In the genomic region with DNA sequence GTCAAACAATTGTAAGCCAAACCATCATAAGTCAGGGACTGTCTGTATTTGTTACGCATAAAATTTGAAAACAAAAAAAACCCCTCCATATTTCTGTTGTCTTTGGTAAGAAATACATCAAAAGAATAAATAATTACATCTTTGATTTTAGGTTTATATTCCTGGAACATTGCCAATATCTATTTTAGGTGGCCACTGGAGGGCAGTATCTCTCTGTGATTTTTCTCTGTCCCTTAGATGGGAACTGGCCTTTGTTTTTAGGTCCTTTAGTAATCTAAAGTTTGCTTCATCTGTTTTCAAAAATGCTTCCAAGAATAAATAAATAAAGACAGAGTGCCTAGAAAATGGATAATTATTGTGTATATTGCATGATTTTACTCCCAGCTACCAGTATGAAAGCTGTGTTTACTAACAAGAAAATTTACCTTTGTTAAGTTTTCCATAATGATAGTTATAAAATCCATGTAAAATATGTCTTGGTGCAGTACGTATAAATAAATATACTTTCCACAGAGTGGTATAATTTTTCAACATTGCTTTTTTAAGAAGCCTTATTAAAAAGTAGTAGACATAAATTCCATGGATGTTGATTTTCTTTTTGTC, we compare ENCODE assay signal across 7 cellular contexts.
DNase-seq lines count a peak whose midpoint lies in the region; ATAC-seq and TF ChIP-seq lines count a peak whose summit lies in the region.

No MANE protein-coding gene starts in this region.

- POLR2A ChIA-PET in WTC11 (lab: Charles Lee): no interaction called here

- no peak overlapping the region for H3K4me3 ChIP-seq in Karpas-422 (ENCODE audit: low read length)
- H3K4me3 ChIP-seq in transverse colon: no peak overlapping the region

- H3K27me3 ChIP-seq in Karpas-422 (ENCODE audit: low read length) (no peaks in the 10 kb centered on the region), transverse colon (no peaks in the 10 kb centered on the region)

- no peak overlapping the region for H3K4me3 Mint-ChIP-seq in WTC11

- H4K20me1 ChIP-seq in Karpas-422 (ENCODE audit: insufficient read depth, low read depth, low read length): no peaks in the 10 kb centered on the region

- WGBS in transverse colon (ENCODE audit: low coverage in 1 of 2), 2 donors: 18 to 27% methylated on average over 2 of the region's 2 CpGs

- DNase-seq in ELR (ENCODE audit: low read depth) (peak; percentile 62), Karpas-422 (peak; percentile 74), WTC11 (ENCODE audit: low spot score) (no peak), iPS-NIHi7 (ENCODE audit: extremely low spot score) (peak; percentile 16), transverse colon (no peak)

- H3K27ac Mint-ChIP-seq in WTC11: no peak overlapping the region

- no peak overlapping the region for H3K4me2 ChIP-seq in Karpas-422 (ENCODE audit: low read depth, low read length, poor library complexity, severe bottlenecking)

- in situ Hi-C loops in transverse colon (cut with MboI; ENCODE audit: low pct_ligation_motif_present in 1 of 4, low pct_unique_long_range_greater_than_20kb in 1 of 4, low sequenced_read_pairs in 3 of 4): loop anchor here (10.0 to 25.0 kb wide), 8 partner anchors 347 to 797 kb away; no protein-coding TSS in a partner anchor

- H2AFZ ChIP-seq in Karpas-422 (ENCODE audit: low read length): no peak overlapping the region

- TF ChIP-seq CTCF in WTC11 (IDR thresholded peaks at IDR 0.05): peak; percentile 58; the same call in 1 of the 2 replicates
- peak; percentile 63 to 83 (median 67) for TF ChIP-seq CTCF in transverse colon (IDR thresholded peaks at IDR 0.05)

- no peaks in the 10 kb centered on the region for H3K9me3 ChIP-seq in Karpas-422 (ENCODE audit: low read length)
- no peaks in the 10 kb centered on the region for H3K9me3 ChIP-seq in transverse colon

- H3K9ac ChIP-seq in Karpas-422 (ENCODE audit: low read length): no peak overlapping the region

- TF ChIP-seq POLR2A in transverse colon (IDR thresholded peaks at IDR 0.05): no peak

- H3K79me2 ChIP-seq in Karpas-422 (ENCODE audit: low read length): no peaks in the 10 kb centered on the region

- intact Hi-C loops in transverse colon (cut with DNase I; ENCODE audit: low total_unique reads): loop anchor here (10.0 kb wide), 1 partner anchor 384 kb away; no protein-coding TSS in a partner anchor

- no peaks in the 10 kb centered on the region for H3K27me3 Mint-ChIP-seq in WTC11 (ENCODE audit: low read depth)

- H3K27ac ChIP-seq in Karpas-422 (ENCODE audit: low read length) (no peak overlapping the region), transverse colon (no peak overlapping the region)

- CTCF ChIA-PET in WTC11 (lab: Charles Lee): interaction anchor here (1.8 kb wide), 2 partner anchors 288 to 340 kb away, joined by 3 to 5 read pairs; no protein-coding TSS in a partner anchor

- peaks cover 5% of the 10 kb centered on the region for H3K9me3 Mint-ChIP-seq in WTC11

- H3K4me1 ChIP-seq in Karpas-422 (ENCODE audit: low read length) (no peaks in the 10 kb centered on the region), transverse colon (no peaks in the 10 kb centered on the region)

- H3K36me3 ChIP-seq in Karpas-422 (ENCODE audit: insufficient read depth, low read length) (no peaks in the 10 kb centered on the region), transverse colon (no peaks in the 10 kb centered on the region)

- ATAC-seq in WTC11 (no peak), GM19328 (IDR thresholded peaks at IDR 0.05; ENCODE audit: unreplicated experiment) (no peak), HG03521 (IDR thresholded peaks at IDR 0.05; ENCODE audit: unreplicated experiment) (no peak)

- peaks cover 5% of the 10 kb centered on the region; the same call in 1 of the 2 replicates for H3K4me1 Mint-ChIP-seq in WTC11

- H3K36me3 Mint-ChIP-seq in WTC11: no peaks in the 10 kb centered on the region

- TF ChIP-seq EP300 in transverse colon (IDR thresholded peaks at IDR 0.05; ENCODE audit: low read depth): no peak

- no peaks in the 10 kb centered on the region for H3K9me2 ChIP-seq in Karpas-422 (replicated peaks; ENCODE audit: insufficient read depth, low read length)

TF ChIP-seq in WTC11, 78 proteins besides CTCF, POLR2A, EP300 and RAD21:
- TF ChIP-seq, protein P1, sequence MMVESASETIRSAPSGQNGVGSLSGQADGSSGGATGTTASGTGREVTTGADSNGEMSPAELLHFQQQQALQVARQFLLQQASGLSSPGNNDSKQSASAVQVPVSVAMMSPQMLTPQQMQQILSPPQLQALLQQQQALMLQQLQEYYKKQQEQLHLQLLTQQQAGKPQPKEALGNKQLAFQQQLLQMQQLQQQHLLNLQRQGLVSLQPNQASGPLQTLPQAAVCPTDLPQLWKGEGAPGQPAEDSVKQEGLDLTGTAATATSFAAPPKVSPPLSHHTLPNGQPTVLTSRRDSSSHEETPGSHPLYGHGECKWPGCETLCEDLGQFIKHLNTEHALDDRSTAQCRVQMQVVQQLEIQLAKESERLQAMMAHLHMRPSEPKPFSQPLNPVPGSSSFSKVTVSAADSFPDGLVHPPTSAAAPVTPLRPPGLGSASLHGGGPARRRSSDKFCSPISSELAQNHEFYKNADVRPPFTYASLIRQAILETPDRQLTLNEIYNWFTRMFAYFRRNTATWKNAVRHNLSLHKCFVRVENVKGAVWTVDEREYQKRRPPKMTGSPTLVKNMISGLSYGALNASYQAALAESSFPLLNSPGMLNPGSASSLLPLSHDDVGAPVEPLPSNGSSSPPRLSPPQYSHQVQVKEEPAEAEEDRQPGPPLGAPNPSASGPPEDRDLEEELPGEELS (CRISPR knock-in tag; IDR thresholded peaks at IDR 0.05): no peak
- TF ChIP-seq, protein P2, sequence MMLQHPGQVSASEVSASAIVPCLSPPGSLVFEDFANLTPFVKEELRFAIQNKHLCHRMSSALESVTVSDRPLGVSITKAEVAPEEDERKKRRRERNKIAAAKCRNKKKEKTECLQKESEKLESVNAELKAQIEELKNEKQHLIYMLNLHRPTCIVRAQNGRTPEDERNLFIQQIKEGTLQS (CRISPR knock-in tag; conservative IDR thresholded peaks at IDR 0.05): no peak
- no peak for TF ChIP-seq EMX1 (CRISPR knock-in tag; IDR thresholded peaks at IDR 0.05)
- TF ChIP-seq ZNF317 (CRISPR knock-in tag; IDR thresholded peaks at IDR 0.05; ENCODE audit: borderline replicate concordance, low read depth): no peak
- TF ChIP-seq, protein P3, sequence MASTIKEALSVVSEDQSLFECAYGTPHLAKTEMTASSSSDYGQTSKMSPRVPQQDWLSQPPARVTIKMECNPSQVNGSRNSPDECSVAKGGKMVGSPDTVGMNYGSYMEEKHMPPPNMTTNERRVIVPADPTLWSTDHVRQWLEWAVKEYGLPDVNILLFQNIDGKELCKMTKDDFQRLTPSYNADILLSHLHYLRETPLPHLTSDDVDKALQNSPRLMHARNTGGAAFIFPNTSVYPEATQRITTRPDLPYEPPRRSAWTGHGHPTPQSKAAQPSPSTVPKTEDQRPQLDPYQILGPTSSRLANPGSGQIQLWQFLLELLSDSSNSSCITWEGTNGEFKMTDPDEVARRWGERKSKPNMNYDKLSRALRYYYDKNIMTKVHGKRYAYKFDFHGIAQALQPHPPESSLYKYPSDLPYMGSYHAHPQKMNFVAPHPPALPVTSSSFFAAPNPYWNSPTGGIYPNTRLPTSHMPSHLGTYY (CRISPR knock-in tag; IDR thresholded peaks at IDR 0.05): no peak
- no peak for TF ChIP-seq PRRX2 (CRISPR knock-in tag; IDR thresholded peaks at IDR 0.05)
- TF ChIP-seq IRF2 (CRISPR knock-in tag; IDR thresholded peaks at IDR 0.05; ENCODE audit: borderline replicate concordance, low read depth): no peak
- TF ChIP-seq FOXP1 (CRISPR knock-in tag; IDR thresholded peaks at IDR 0.05; ENCODE audit: borderline replicate concordance): no peak
- TF ChIP-seq, protein P4, sequence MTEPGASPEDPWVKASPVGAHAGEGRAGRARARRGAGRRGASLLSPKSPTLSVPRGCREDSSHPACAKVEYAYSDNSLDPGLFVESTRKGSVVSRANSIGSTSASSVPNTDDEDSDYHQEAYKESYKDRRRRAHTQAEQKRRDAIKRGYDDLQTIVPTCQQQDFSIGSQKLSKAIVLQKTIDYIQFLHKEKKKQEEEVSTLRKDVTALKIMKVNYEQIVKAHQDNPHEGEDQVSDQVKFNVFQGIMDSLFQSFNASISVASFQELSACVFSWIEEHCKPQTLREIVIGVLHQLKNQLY (CRISPR knock-in tag; IDR thresholded peaks at IDR 0.05): no peak
- TF ChIP-seq, protein P5, sequence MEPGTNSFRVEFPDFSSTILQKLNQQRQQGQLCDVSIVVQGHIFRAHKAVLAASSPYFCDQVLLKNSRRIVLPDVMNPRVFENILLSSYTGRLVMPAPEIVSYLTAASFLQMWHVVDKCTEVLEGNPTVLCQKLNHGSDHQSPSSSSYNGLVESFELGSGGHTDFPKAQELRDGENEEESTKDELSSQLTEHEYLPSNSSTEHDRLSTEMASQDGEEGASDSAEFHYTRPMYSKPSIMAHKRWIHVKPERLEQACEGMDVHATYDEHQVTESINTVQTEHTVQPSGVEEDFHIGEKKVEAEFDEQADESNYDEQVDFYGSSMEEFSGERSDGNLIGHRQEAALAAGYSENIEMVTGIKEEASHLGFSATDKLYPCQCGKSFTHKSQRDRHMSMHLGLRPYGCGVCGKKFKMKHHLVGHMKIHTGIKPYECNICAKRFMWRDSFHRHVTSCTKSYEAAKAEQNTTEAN (CRISPR knock-in tag; IDR thresholded peaks at IDR 0.05): no peak
- TF ChIP-seq, protein P6, sequence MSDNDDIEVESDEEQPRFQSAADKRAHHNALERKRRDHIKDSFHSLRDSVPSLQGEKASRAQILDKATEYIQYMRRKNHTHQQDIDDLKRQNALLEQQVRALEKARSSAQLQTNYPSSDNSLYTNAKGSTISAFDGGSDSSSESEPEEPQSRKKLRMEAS (CRISPR knock-in tag; IDR thresholded peaks at IDR 0.05): no peak
- no peak for TF ChIP-seq GTF2I (CRISPR knock-in tag; conservative IDR thresholded peaks at IDR 0.05)

Comparison
In these comparisons a context has a peak if more than half of its experiments do, and no peak if none do; other contexts are left out.
1. DNase-seq: peak in ELR (single experiment), Karpas-422 (single experiment) and iPS-NIHi7 (single experiment); none in WTC11 (single experiment) and transverse colon (single experiment).